9 cellular contexts compared by ENCODE assay signal in genomic region chrX:63657821-63658220, GRCh38.
DNase-seq lines count a peak whose midpoint lies in the region; ATAC-seq and TF ChIP-seq lines count a peak whose summit lies in the region.
"Had no signal": no experiment of that assay in that cellular context is flagged by ENCODE, and none has a peak within 500 bp of the region (broad histone marks: within the 10 kb centered on the region; RNA-seq: fewer than 3 reads in every experiment).

No MANE protein-coding gene starts in this region.

- peak; percentile 68 for ATAC-seq in foreskin keratinocyte

- TF ChIP-seq CTCF in foreskin keratinocyte (conservative IDR thresholded peaks at IDR 0.05) = no peak

- H3K9me3 ChIP-seq in SJSA1 (replicated peaks) = no peaks in the 10 kb centered on the region

- no peaks in the 10 kb centered on the region for H3K27me3 ChIP-seq in SJSA1 (replicated peaks)
- no peaks in the 10 kb centered on the region for H3K27me3 ChIP-seq in foreskin keratinocyte

- H3K27ac ChIP-seq in SJSA1 (peak overlapping the region; percentile 92), foreskin keratinocyte (no peak overlapping the region)

- H3K4me3 ChIP-seq in SJSA1 = no peak overlapping the region

- DNase-seq in GM03348 (ENCODE audit: low spot score) (peak; percentile 44), SJSA1 (ENCODE audit: low read depth in 1 of 2, low spot score in 2 of 2) (peak; percentile 79 to 87), foreskin keratinocyte (peak; percentile 36 to 69), renal cortical epithelial cell (ENCODE audit: low read depth) (peak; percentile 2), NCI-H1048 (lab: John Stamatoyannopoulos, UW) (no peak), DMS153 treated with DMSO at 0.1 percent for 48 hours (lab: John Stamatoyannopoulos, UW; ENCODE audit: unreplicated experiment) (no peak), NCI-H510A treated with DMSO at 0.1 percent for 48 hours (lab: John Stamatoyannopoulos, UW) (no peak)
- no peak for DNase-seq in stimulated activated CD4-positive, alpha-beta T cell treated with anti-CD3 and anti-CD28 coated beads, Interleukin-2, amount 100 ng/mL, for 24 hours
- DNase-seq: NCI-H1436 had no signal

- H3K4me1 ChIP-seq in SJSA1 (replicated peaks) (peaks cover 32% of the 10 kb centered on the region), foreskin keratinocyte (no peaks in the 10 kb centered on the region)

- H3K36me3 ChIP-seq in SJSA1 = 0 out of 2 replicates have a peak, but pooled peaks cover 4% of the 10 kb centered on the region

Comparison
In these comparisons a context has a peak if more than half of its experiments do, and no peak if none do; other contexts are left out.
1. DNase-seq: peak in GM03348 (single experiment), SJSA1 (2 of 2), foreskin keratinocyte (2 of 2) and renal cortical epithelial cell (single experiment); none in NCI-H1048 (single experiment), stimulated activated CD4-positive, alpha-beta T cell treated with anti-CD3 and anti-CD28 coated beads, Interleukin-2, amount 100 ng/mL, for 24 hours (0 of 2), DMS153 treated with DMSO at 0.1 percent for 48 hours (single experiment) and NCI-H510A treated with DMSO at 0.1 percent for 48 hours (single experiment).